Comparison of ENCODE assay signal across 8 cellular contexts in the genomic region with DNA sequence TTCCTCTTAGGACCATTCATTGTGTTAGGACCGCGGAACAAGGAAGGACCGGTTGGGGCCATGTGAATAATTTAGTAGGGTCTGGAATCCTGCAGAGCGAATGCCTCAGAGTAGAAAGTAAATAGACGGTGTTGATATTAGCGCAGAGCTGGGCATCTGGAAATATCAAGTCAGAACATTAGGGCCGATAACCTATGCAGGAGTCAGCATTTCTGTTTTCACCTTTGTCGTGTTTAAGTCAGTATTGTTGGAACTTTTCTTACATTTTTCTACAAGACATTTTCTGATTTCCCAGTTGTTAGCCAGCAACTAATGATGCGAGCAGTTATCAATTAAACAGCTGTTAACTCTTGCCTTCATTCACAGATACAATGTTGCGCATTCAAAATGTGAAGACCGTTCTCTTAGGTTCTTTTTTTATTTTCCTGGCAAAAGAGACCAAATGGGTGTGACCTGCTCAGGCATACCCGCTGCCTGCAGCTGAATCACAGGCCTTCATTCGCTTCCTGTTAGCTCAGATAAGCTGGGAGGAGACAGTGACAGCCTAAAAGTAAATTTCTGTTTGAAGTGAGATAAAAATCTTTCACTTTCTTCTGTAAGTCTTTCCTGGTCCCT. TPM values are rescaled to one million over a fixed set of nuclear protein-coding genes. Genes with fewer than 3 reads are reported as not detected.
A peak's percentile ranks its signal among the peaks of the same experiment; 100 is the strongest.
DNase-seq lines count a peak whose midpoint lies in the region; ATAC-seq, FAIRE-seq and TF ChIP-seq lines count a peak whose summit lies in the region.

No MANE protein-coding gene starts in this region.

- peak overlapping the region; percentile 97 to 99 for H3K4me3 Mint-ChIP-seq in activated T-cell treated with anti-CD3 and anti-CD28 coated beads, Interleukin-2, amount 50 U/mL, for 72 hours
- peak overlapping the region; percentile 94 to 99 (median 98) for H3K4me3 Mint-ChIP-seq in naive thymus-derived CD8-positive, alpha-beta T cell

- no peaks in the 10 kb centered on the region for H3K9me3 Mint-ChIP-seq in activated T-cell treated with anti-CD3 and anti-CD28 coated beads, Interleukin-2, amount 50 U/mL, for 72 hours
- H3K9me3 Mint-ChIP-seq in naive thymus-derived CD8-positive, alpha-beta T cell = no peaks in the 10 kb centered on the region

- no peaks in the 10 kb centered on the region for H3K27me3 Mint-ChIP-seq in activated T-cell treated with anti-CD3 and anti-CD28 coated beads, Interleukin-2, amount 50 U/mL, for 72 hours (ENCODE audit: low read depth)
- H3K27me3 Mint-ChIP-seq in naive thymus-derived CD8-positive, alpha-beta T cell = no peaks in the 10 kb centered on the region

- in situ Hi-C loops in transverse colon (cut with MboI; ENCODE audit: low pct_ligation_motif_present in 1 of 4, low pct_unique_long_range_greater_than_20kb in 1 of 4, low sequenced_read_pairs in 3 of 4) = no loop called here

- POLR2A ChIA-PET in A673 (lab: Charles Lee; ENCODE audit: low non-redundant PET) = no interaction called here
- POLR2A ChIA-PET in naive thymus-derived CD8-positive, alpha-beta T cell (lab: Charles Lee) = interaction anchor here (0.8 to 3.7 kb wide), 13 partner anchors 8 to 144 kb away, joined by 3 to 46 read pairs (median 5); a partner anchor contains a TSS

- peak overlapping the region; percentile 89 for H3K9ac ChIP-seq in fibroblast of lung (ENCODE audit: insufficient read depth, low read length)

- H3K9me3 ChIP-seq in A673 (ENCODE audit: low read depth, low read length, poor library complexity, severe bottlenecking) (no peaks in the 10 kb centered on the region), fibroblast of lung (ENCODE audit: control insufficient read depth, insufficient read depth, low read depth, low read length) (no peaks in the 10 kb centered on the region), transverse colon (no peaks in the 10 kb centered on the region)

- TF ChIP-seq POLR2A in transverse colon (IDR thresholded peaks at IDR 0.05) = no peak

- intact Hi-C loops in A673 (cut with micrococcal nuclease; ENCODE audit: unreplicated experiment) (loop anchor here (10.0 kb wide), 1 partner anchor 243 kb away; a partner anchor contains a TSS), transverse colon (cut with DNase I; ENCODE audit: low total_unique reads) (loop anchor here (2.0 kb wide), 1 partner anchor 41 kb away; a partner anchor contains a TSS)

- peak; percentile 70 for DNase-seq in A673 (ENCODE audit: low spot score)
- no peak for DNase-seq in GM18507 (ENCODE audit: extremely low spot score, insufficient read length, low read depth)
- DNase-seq in NCI-H748 treated with DMSO at 0.1 percent for 48 hours (lab: John Stamatoyannopoulos, UW) = peak; percentile 63
- DNase-seq in activated T-cell treated with anti-CD3 and anti-CD28 coated beads, Interleukin-2, amount 50 U/mL, for 72 hours = peak; percentile 43 to 45
- DNase-seq in fibroblast of lung (ENCODE audit: low read depth in 2 of 2) = peak; percentile 82 to 88
- peak; percentile 27 to 79 (median 56) for DNase-seq in naive thymus-derived CD8-positive, alpha-beta T cell
- DNase-seq in transverse colon = peak; percentile 59
- no peak for DNase-seq in AML-193 (lab: John Stamatoyannopoulos, UW)

- peaks cover 24% of the 10 kb centered on the region for H3K4me1 ChIP-seq in A673 (ENCODE audit: insufficient read depth, low read length, poor library complexity, severe bottlenecking)
- peaks cover 14% of the 10 kb centered on the region for H3K4me1 ChIP-seq in fibroblast of lung (ENCODE audit: control insufficient read depth, extremely low read depth, insufficient read depth, low read length)
- peaks cover 19 to 40% (median 38%) of the 10 kb centered on the region in 4 donors for H3K4me1 ChIP-seq in transverse colon

- BruUV-seq in A673 (replicated peaks; lab: Mats Ljungman, UMichigan) = TSS peak; percentile 84

- peak overlapping the region; percentile 97 for H3K27ac Mint-ChIP-seq in activated T-cell treated with anti-CD3 and anti-CD28 coated beads, Interleukin-2, amount 50 U/mL, for 72 hours
- H3K27ac Mint-ChIP-seq in naive thymus-derived CD8-positive, alpha-beta T cell = peak overlapping the region; percentile 64 to 98 (median 94)

- FAIRE-seq in GM18507 (lab: Jason Lieb, UNC) = peak; percentile 59

- peak overlapping the region; percentile 51 for H2AFZ ChIP-seq in fibroblast of lung (ENCODE audit: low read length)

- ATAC-seq in activated T-cell treated with anti-CD3 and anti-CD28 coated beads, Interleukin-2, amount 50 U/mL, for 72 hours (replicated peaks in 1 of 2) = no peak
- ATAC-seq in naive thymus-derived CD8-positive, alpha-beta T cell = peak; percentile 41 to 65

- H3K27me3 ChIP-seq in A673 (replicated peaks; ENCODE audit: insufficient read depth, low read depth, low read length, poor library complexity) (no peaks in the 10 kb centered on the region), fibroblast of lung (ENCODE audit: control insufficient read depth, insufficient read depth, low read length) (no peaks in the 10 kb centered on the region), transverse colon (no peaks in the 10 kb centered on the region)

- TF ChIP-seq CTCF in A673 (conservative IDR thresholded peaks at IDR 0.05; ENCODE audit: low read depth, low read length) (no peak), fibroblast of lung (conservative IDR thresholded peaks at IDR 0.05 in 1 of 2, IDR thresholded peaks at IDR 0.05 in 1 of 2; ENCODE audit: low read depth in 1 of 2, low read length in 2 of 2) (no peak), transverse colon (IDR thresholded peaks at IDR 0.05) (no peak)

- CTCF ChIA-PET in A673 (lab: Charles Lee) = no interaction called here

- peaks cover 14 to 25% of the 10 kb centered on the region in 2 donors for H3K36me3 Mint-ChIP-seq in activated T-cell treated with anti-CD3 and anti-CD28 coated beads, Interleukin-2, amount 50 U/mL, for 72 hours (ENCODE audit: insufficient read depth in 2 of 2)
- H3K36me3 Mint-ChIP-seq in naive thymus-derived CD8-positive, alpha-beta T cell = no peaks in the 10 kb centered on the region

- peaks cover 53% of the 10 kb centered on the region for H3K4me1 Mint-ChIP-seq in activated T-cell treated with anti-CD3 and anti-CD28 coated beads, Interleukin-2, amount 50 U/mL, for 72 hours (ENCODE audit: low read depth)
- peaks cover 22 to 55% (median 43%) of the 10 kb centered on the region in 4 donors for H3K4me1 Mint-ChIP-seq in naive thymus-derived CD8-positive, alpha-beta T cell

- peaks cover 3% of the 10 kb centered on the region for H4K20me1 ChIP-seq in fibroblast of lung (ENCODE audit: control insufficient read depth, extremely low read depth, insufficient read depth, low read length)

- H3K79me2 ChIP-seq in fibroblast of lung (ENCODE audit: control insufficient read depth, insufficient read depth, low read length) = peaks cover 47% of the 10 kb centered on the region

- peak overlapping the region; percentile 92 for H3K27ac ChIP-seq in A673 (ENCODE audit: low read depth, low read length, poor library complexity, severe bottlenecking)
- peak overlapping the region; percentile 90 for H3K27ac ChIP-seq in fibroblast of lung (ENCODE audit: insufficient read depth, low read length)
- peak overlapping the region; percentile 92 to 99 (median 97) for H3K27ac ChIP-seq in transverse colon

- H3K4me2 ChIP-seq in fibroblast of lung (ENCODE audit: extremely low read depth, insufficient read depth, low read length) = peak overlapping the region; percentile 99

- WGBS in transverse colon (ENCODE audit: low coverage in 1 of 2), 2 donors = 2 to 4% methylated on average over 7 to 13 of the region's 13 CpGs

- H3K36me3 ChIP-seq in A673 (ENCODE audit: insufficient read depth, low read length, poor library complexity, severe bottlenecking) (peaks cover 4% of the 10 kb centered on the region), fibroblast of lung (ENCODE audit: control insufficient read depth, insufficient read depth, low read length) (no peaks in the 10 kb centered on the region), transverse colon (no peaks in the 10 kb centered on the region)

- TF ChIP-seq EP300 in transverse colon (IDR thresholded peaks at IDR 0.05; ENCODE audit: low read depth) = no peak

- H3K4me3 ChIP-seq in A673 (ENCODE audit: low read depth, low read length, poor library complexity, severe bottlenecking) (peak overlapping the region; percentile 91), fibroblast of lung (replicated peaks in 1 of 4; ENCODE audit: control extremely low read depth in 1 of 4, insufficient read depth in 1 of 4, low read depth in 3 of 4, low read length in 4 of 4) (peak overlapping the region; percentile 80 to 95 (median 86)), transverse colon (peak overlapping the region; percentile 39 to 93 (median 80))

RNA-seq across cellular contexts. Expression of a gene that starts 1.0 kb away (rescaled TPM):
- total RNA-seq in A673 (2021) = 1,606 and 1,955 TPM in 2 replicates
- 1,000 to 10,000 TPM; 1,066 to 1,119 TPM for total RNA-seq in activated T-cell treated with anti-CD3 and anti-CD28 coated beads, Interleukin-2, amount 50 U/mL, for 72 hours
- 926 and 1,892 TPM in 2 replicates for total RNA-seq in fibroblast of lung
- 2,521 and 3,546 TPM in 2 replicates for polyA plus RNA-seq in fibroblast of lung
- 1,992 and 2,536 TPM in 2 replicates for polyA plus RNA-seq in fibroblast of lung (2012)
- polyA minus RNA-seq in fibroblast of lung (ENCODE audit: low replicate concordance) = 3,488 and 4,252 TPM in 2 replicates
- total RNA-seq in naive thymus-derived CD8-positive, alpha-beta T cell = 100 to 1,000 TPM; 277 to 285 TPM
- polyA plus RNA-seq in naive thymus-derived CD8-positive, alpha-beta T cell = 100 to 1,000 TPM; 305 to 330 (median 318) TPM
- total RNA-seq in transverse colon = 100 to 1,000 TPM; 259 to 431 (median 291) TPM

RNA-seq across cellular contexts. Expression of a gene that starts 34.4 kb away (rescaled TPM):
- 0.20 and 0.43 TPM in 2 replicates for total RNA-seq in A673 (2021)
- total RNA-seq in activated T-cell treated with anti-CD3 and anti-CD28 coated beads, Interleukin-2, amount 50 U/mL, for 72 hours = under 1 TPM in 1 of 2 donors, not detected in 1; 0.07 TPM
- total RNA-seq in fibroblast of lung = 0.77 and 0.83 TPM in 2 replicates
- polyA plus RNA-seq in fibroblast of lung = 0.09 and 0.15 TPM in 2 replicates
- polyA plus RNA-seq in fibroblast of lung (2012) = 0.16 TPM in 1 of 2 replicates, not detected in the other
- not detected in 2 replicates for polyA minus RNA-seq in fibroblast of lung (ENCODE audit: low replicate concordance)
- not detected for total RNA-seq in naive thymus-derived CD8-positive, alpha-beta T cell
- not detected for polyA plus RNA-seq in naive thymus-derived CD8-positive, alpha-beta T cell
- total RNA-seq in transverse colon = 1 to 10 TPM in 1 of 4 donors, under 1 TPM in 1, not detected in 2; 0.41 to 1.4 TPM

RNA-seq across cellular contexts. Expression of a gene that starts 40.4 kb away (rescaled TPM):
- total RNA-seq in A673 (2021) (68.0 and 71.4 TPM in 2 replicates), fibroblast of lung (23.4 and 27.4 TPM in 2 replicates), transverse colon (100 to 1,000 TPM in 1 of 4 donors, 10 to 100 TPM in 3; 44.1 to 152 (median 57.9) TPM)
- 100 to 1,000 TPM; 108 to 132 TPM for total RNA-seq in activated T-cell treated with anti-CD3 and anti-CD28 coated beads, Interleukin-2, amount 50 U/mL, for 72 hours
- 31.9 and 37.7 TPM in 2 replicates for polyA plus RNA-seq in fibroblast of lung
- 21.6 and 24.0 TPM in 2 replicates for polyA plus RNA-seq in fibroblast of lung (2012)
- polyA minus RNA-seq in fibroblast of lung (ENCODE audit: low replicate concordance) = 33.9 and 38.3 TPM in 2 replicates
- total RNA-seq in naive thymus-derived CD8-positive, alpha-beta T cell = 100 to 1,000 TPM; 122 to 133 TPM
- polyA plus RNA-seq in naive thymus-derived CD8-positive, alpha-beta T cell = 10 to 100 TPM; 13.1 to 38.2 (median 13.9) TPM

Comparison
In these comparisons a context has a peak if more than half of its experiments do, and no peak if none do; other contexts are left out.
1. DNase-seq: peak in A673 (single experiment), NCI-H748 treated with DMSO at 0.1 percent for 48 hours (single experiment), activated T-cell treated with anti-CD3 and anti-CD28 coated beads, Interleukin-2, amount 50 U/mL, for 72 hours (2 of 2), fibroblast of lung (2 of 2), naive thymus-derived CD8-positive, alpha-beta T cell (10 of 10) and transverse colon (single experiment); none in GM18507 (single experiment) and AML-193 (0 of 2).
2. ATAC-seq: peak in naive thymus-derived CD8-positive, alpha-beta T cell (2 of 2); none in activated T-cell treated with anti-CD3 and anti-CD28 coated beads, Interleukin-2, amount 50 U/mL, for 72 hours (0 of 2).
3. Peak in every context shown above with its lines, with median percentiles within 50 percentile points of each other: H3K27ac ChIP-seq and H3K4me3 ChIP-seq.